ENCODE assay signal across 15 cellular contexts in the genomic region with DNA sequence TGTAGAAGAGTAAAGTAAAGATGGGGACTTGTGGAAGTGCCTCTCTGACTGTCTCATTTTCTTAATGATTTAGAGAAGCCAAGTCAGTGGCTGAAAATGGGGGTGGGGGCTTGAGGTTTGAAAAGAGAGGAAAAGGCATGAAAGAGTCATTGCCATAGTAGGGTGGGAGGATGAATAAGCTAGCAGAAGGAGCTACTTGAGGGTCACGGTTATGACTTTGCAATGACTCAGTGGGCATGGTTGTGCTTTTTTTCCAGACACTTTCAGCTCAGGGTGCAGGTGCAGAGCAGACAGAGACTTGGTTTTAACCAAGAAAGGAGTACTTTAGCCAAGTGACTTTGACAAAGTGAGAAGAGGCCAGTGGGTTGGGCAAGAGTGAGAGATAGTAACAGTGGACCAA.
DNase-seq lines count a peak whose midpoint lies in the region; ATAC-seq and TF ChIP-seq lines count a peak whose summit lies in the region.
"Had no signal": no experiment of that assay in that cellular context is flagged by ENCODE, and none has a peak within 500 bp of the region (broad histone marks: within the 10 kb centered on the region; RNA-seq: fewer than 3 reads in every experiment).

No MANE protein-coding gene starts in this region.

- H3K4me3 ChIP-seq in epithelial cell of esophagus (ENCODE audit: low read length), result no peak overlapping the region
- H3K4me3 ChIP-seq: BLaER1, colonic mucosa, gastrocnemius medialis, left ventricle myocardium inferior, SK-N-MC had no signal

- H3K4me3 Mint-ChIP-seq in activated naive CD4-positive, alpha-beta T cell treated with anti-CD3 and anti-CD28 coated beads for 36 hours, result no peak overlapping the region
- H3K4me3 Mint-ChIP-seq in activated naive CD4-positive, alpha-beta T cell treated with anti-CD3 and anti-CD28 coated beads, Interleukin-2, amount 10 ng/mL, durations not matched to agents 7 days and 5 days, result no peak overlapping the region
- H3K4me3 Mint-ChIP-seq in stimulated activated naive B cell treated with anti-CD40 and anti-IgM and Interleukin-4, amounts not matched to agents 10 μg/mL and 1 μg/mL and 100 μg/mL, for 72 hours, result no peak overlapping the region

- peak; percentile 77 for ATAC-seq in HG03432 (IDR thresholded peaks at IDR 0.05; ENCODE audit: unreplicated experiment)
- peak; percentile 82 to 84 for ATAC-seq in stimulated activated naive B cell treated with anti-CD40 and anti-IgM and Interleukin-4, amounts not matched to agents 10 μg/mL and 1 μg/mL and 100 μg/mL, for 72 hours (replicated peaks)
- ATAC-seq: gastrocnemius medialis had no signal

- TF ChIP-seq CTCF in epithelial cell of esophagus (IDR thresholded peaks at IDR 0.05; ENCODE audit: insufficient read depth, low read depth, low read length, missing control alignments), result no peak

- no peak overlapping the region for H3K27ac Mint-ChIP-seq in activated naive CD4-positive, alpha-beta T cell treated with anti-CD3 and anti-CD28 coated beads for 36 hours
- H3K27ac Mint-ChIP-seq in activated naive CD4-positive, alpha-beta T cell treated with anti-CD3 and anti-CD28 coated beads, Interleukin-2, amount 10 ng/mL, durations not matched to agents 7 days and 5 days, result no peak overlapping the region
- no peak overlapping the region for H3K27ac Mint-ChIP-seq in stimulated activated naive B cell treated with anti-CD40 and anti-IgM and Interleukin-4, amounts not matched to agents 10 μg/mL and 1 μg/mL and 100 μg/mL, for 72 hours

- CTCF ChIA-PET in activated naive CD4-positive, alpha-beta T cell treated with anti-CD3 and anti-CD28 coated beads for 36 hours (lab: Charles Lee), result interaction anchor here (1.0 kb wide), 1 partner anchor 12 kb away, joined by 3 read pairs; no protein-coding TSS in a partner anchor
- CTCF ChIA-PET in activated naive CD4-positive, alpha-beta T cell treated with anti-CD3 and anti-CD28 coated beads, Interleukin-2, amount 10 ng/mL, durations not matched to agents 7 days and 5 days (lab: Charles Lee), result no interaction called here

- DNase-seq in activated naive CD4-positive, alpha-beta T cell treated with anti-CD3 and anti-CD28 coated beads for 36 hours, result peak; percentile 77
- no peak for DNase-seq in activated naive CD4-positive, alpha-beta T cell treated with anti-CD3 and anti-CD28 coated beads, Interleukin-2, amount 10 ng/mL, durations not matched to agents 7 days and 5 days
- DNase-seq in epithelial cell of esophagus (ENCODE audit: low read depth), result peak; percentile 67
- peak; percentile 2 for DNase-seq in stimulated activated naive B cell treated with anti-CD40 and anti-IgM and Interleukin-4, amounts not matched to agents 10 μg/mL and 1 μg/mL and 100 μg/mL, for 72 hours
- no peak for DNase-seq in COLO668 (lab: John Stamatoyannopoulos, UW; ENCODE audit: unreplicated experiment)
- no peak for DNase-seq in cerebellar cortex (ENCODE audit: low spot score)
- no peak for DNase-seq in DMS114 treated with DMSO at 0.1 percent for 48 hours (lab: John Stamatoyannopoulos, UW; ENCODE audit: unreplicated experiment)
- DNase-seq: colonic mucosa, gastrocnemius medialis, KG1, left ventricle myocardium inferior, NCI-H510A had no signal

- H3K27me3 Mint-ChIP-seq in activated naive CD4-positive, alpha-beta T cell treated with anti-CD3 and anti-CD28 coated beads for 36 hours (ENCODE audit: low read depth), result peaks cover 4% of the 10 kb centered on the region
- H3K27me3 Mint-ChIP-seq in activated naive CD4-positive, alpha-beta T cell treated with anti-CD3 and anti-CD28 coated beads, Interleukin-2, amount 10 ng/mL, durations not matched to agents 7 days and 5 days, result no peaks in the 10 kb centered on the region
- no peaks in the 10 kb centered on the region for H3K27me3 Mint-ChIP-seq in stimulated activated naive B cell treated with anti-CD40 and anti-IgM and Interleukin-4, amounts not matched to agents 10 μg/mL and 1 μg/mL and 100 μg/mL, for 72 hours

- H3K9me3 Mint-ChIP-seq in activated naive CD4-positive, alpha-beta T cell treated with anti-CD3 and anti-CD28 coated beads for 36 hours, result no peaks in the 10 kb centered on the region
- H3K9me3 Mint-ChIP-seq in activated naive CD4-positive, alpha-beta T cell treated with anti-CD3 and anti-CD28 coated beads, Interleukin-2, amount 10 ng/mL, durations not matched to agents 7 days and 5 days, result no peaks in the 10 kb centered on the region
- no peaks in the 10 kb centered on the region for H3K9me3 Mint-ChIP-seq in stimulated activated naive B cell treated with anti-CD40 and anti-IgM and Interleukin-4, amounts not matched to agents 10 μg/mL and 1 μg/mL and 100 μg/mL, for 72 hours

- H3K4me1 Mint-ChIP-seq in activated naive CD4-positive, alpha-beta T cell treated with anti-CD3 and anti-CD28 coated beads for 36 hours (ENCODE audit: low read depth), result peaks cover 7% of the 10 kb centered on the region
- H3K4me1 Mint-ChIP-seq in activated naive CD4-positive, alpha-beta T cell treated with anti-CD3 and anti-CD28 coated beads, Interleukin-2, amount 10 ng/mL, durations not matched to agents 7 days and 5 days, result no peaks in the 10 kb centered on the region
- no peaks in the 10 kb centered on the region for H3K4me1 Mint-ChIP-seq in stimulated activated naive B cell treated with anti-CD40 and anti-IgM and Interleukin-4, amounts not matched to agents 10 μg/mL and 1 μg/mL and 100 μg/mL, for 72 hours

- H3K36me3 Mint-ChIP-seq in activated naive CD4-positive, alpha-beta T cell treated with anti-CD3 and anti-CD28 coated beads for 36 hours (ENCODE audit: low read depth), result no peaks in the 10 kb centered on the region
- H3K36me3 Mint-ChIP-seq in activated naive CD4-positive, alpha-beta T cell treated with anti-CD3 and anti-CD28 coated beads, Interleukin-2, amount 10 ng/mL, durations not matched to agents 7 days and 5 days, result no peaks in the 10 kb centered on the region
- no peaks in the 10 kb centered on the region for H3K36me3 Mint-ChIP-seq in stimulated activated naive B cell treated with anti-CD40 and anti-IgM and Interleukin-4, amounts not matched to agents 10 μg/mL and 1 μg/mL and 100 μg/mL, for 72 hours

- intact Hi-C loops in activated naive CD4-positive, alpha-beta T cell treated with anti-CD3 and anti-CD28 coated beads for 36 hours (cut with micrococcal nuclease), result loop anchor here (1.0 kb wide), 2 partner anchors 32 to 71 kb away; no protein-coding TSS in a partner anchor

Comparison
In these comparisons a context has a peak if more than half of its experiments do, and no peak if none do; other contexts are left out.
1. DNase-seq: peak in activated naive CD4-positive, alpha-beta T cell treated with anti-CD3 and anti-CD28 coated beads for 36 hours (single experiment), epithelial cell of esophagus (single experiment) and stimulated activated naive B cell treated with anti-CD40 and anti-IgM and Interleukin-4, amounts not matched to agents 10 μg/mL and 1 μg/mL and 100 μg/mL, for 72 hours (single experiment); none in activated naive CD4-positive, alpha-beta T cell treated with anti-CD3 and anti-CD28 coated beads, Interleukin-2, amount 10 ng/mL, durations not matched to agents 7 days and 5 days (single experiment), COLO668 (single experiment), cerebellar cortex (single experiment) and DMS114 treated with DMSO at 0.1 percent for 48 hours (single experiment).